Comparison of ENCODE assay signal across 27 cellular contexts in genomic region chr13:112140366-112140765, GRCh38.
DNase-seq lines count a peak whose midpoint lies in the region; ATAC-seq and TF ChIP-seq lines count a peak whose summit lies in the region.
"Had no signal": no experiment of that assay in that cellular context is flagged by ENCODE, and none has a peak within 500 bp of the region (broad histone marks: within the 10 kb centered on the region; RNA-seq: fewer than 3 reads in every experiment).

No MANE protein-coding gene starts in this region.

- no peak overlapping the region for H3K27ac Mint-ChIP-seq in MCF 10A (ENCODE audit: low read depth, unreplicated experiment)
- H3K27ac Mint-ChIP-seq in CD8-positive, alpha-beta T cell: no peak overlapping the region

- no peak overlapping the region for H3K4me2 ChIP-seq in mammary epithelial cell (ENCODE audit: insufficient read depth, low read depth, low read length)

- H3K4me1 ChIP-seq in mammary epithelial cell (ENCODE audit: insufficient read depth, low read length): no peaks in the 10 kb centered on the region
- no peaks in the 10 kb centered on the region for H3K4me1 ChIP-seq in upper lobe of right lung
- H3K4me1 ChIP-seq in CD8-positive, alpha-beta T cell (ENCODE audit: insufficient read depth, low read length): no peaks in the 10 kb centered on the region
- H3K4me1 ChIP-seq: BE2C had no signal

- peaks cover 9% of the 10 kb centered on the region for H3K36me3 Mint-ChIP-seq in MCF 10A (ENCODE audit: insufficient read depth, unreplicated experiment)
- H3K36me3 Mint-ChIP-seq in CD8-positive, alpha-beta T cell: no peaks in the 10 kb centered on the region
- H3K36me3 Mint-ChIP-seq: CD14-positive monocyte had no signal

- no peak overlapping the region for H2AFZ ChIP-seq in mammary epithelial cell (ENCODE audit: low read depth, low read length)

- H4K20me1 ChIP-seq in mammary epithelial cell (ENCODE audit: insufficient read depth, low read length): no peaks in the 10 kb centered on the region

- POLR2A ChIA-PET in MCF 10A (lab: Yijun Ruan, JAX): no interaction called here
- POLR2A ChIA-PET in CD8-positive, alpha-beta T cell (lab: Charles Lee): no interaction called here

- intact Hi-C loops in MCF 10A (cut with micrococcal nuclease): no loop called here
- intact Hi-C loops in mammary epithelial cell (cut with micrococcal nuclease): no loop called here
- intact Hi-C loops in upper lobe of right lung (cut with DNase I): no loop called here
- intact Hi-C loops in CD8-positive, alpha-beta T cell (cut with DNase I, micrococcal nuclease): no loop called here

- no peak overlapping the region for H3K4me3 Mint-ChIP-seq in MCF 10A (ENCODE audit: unreplicated experiment)
- no peak overlapping the region for H3K4me3 Mint-ChIP-seq in CD8-positive, alpha-beta T cell
- H3K4me3 Mint-ChIP-seq: CD14-positive monocyte had no signal

- H3K27me3 Mint-ChIP-seq in MCF 10A (ENCODE audit: insufficient read depth, unreplicated experiment): no peaks in the 10 kb centered on the region
- H3K27me3 Mint-ChIP-seq in CD8-positive, alpha-beta T cell (ENCODE audit: low read depth): peaks cover 9% of the 10 kb centered on the region

- H3K9me3 Mint-ChIP-seq in MCF 10A (ENCODE audit: unreplicated experiment): no peaks in the 10 kb centered on the region
- no peaks in the 10 kb centered on the region for H3K9me3 Mint-ChIP-seq in CD8-positive, alpha-beta T cell

- dilution Hi-C loops in mammary epithelial cell (cut with HindIII; ENCODE audit: low sequenced_read_pairs): no loop called here

- H3K79me2 ChIP-seq in mammary epithelial cell (ENCODE audit: insufficient read depth, low read length): no peaks in the 10 kb centered on the region

- WGBS in mammary epithelial cell (ENCODE audit: low coverage, missing lambda C conversion rate): 21% methylated on average over 7 of the region's 7 CpGs

- no peaks in the 10 kb centered on the region for H3K4me1 Mint-ChIP-seq in MCF 10A (ENCODE audit: insufficient read depth, unreplicated experiment)
- no peaks in the 10 kb centered on the region for H3K4me1 Mint-ChIP-seq in CD8-positive, alpha-beta T cell (ENCODE audit: low read depth)
- H3K4me1 Mint-ChIP-seq: CD14-positive monocyte had no signal

- H3K9ac ChIP-seq in mammary epithelial cell (ENCODE audit: insufficient read depth, low read length): no peak overlapping the region

- H3K27ac ChIP-seq in mammary epithelial cell (ENCODE audit: insufficient read depth, low read depth, low read length): no peak overlapping the region
- H3K27ac ChIP-seq in coronary artery: no peak overlapping the region
- no peak overlapping the region for H3K27ac ChIP-seq in upper lobe of right lung
- H3K27ac ChIP-seq in CD8-positive, alpha-beta T cell (ENCODE audit: low read depth, low read length): no peak overlapping the region
- H3K27ac ChIP-seq: RWPE1 had no signal

- H3K4me3 ChIP-seq in mammary epithelial cell (replicated peaks in 1 of 3; ENCODE audit: insufficient read depth in 1 of 3, low read depth in 2 of 3, low read length in 3 of 3): no peak overlapping the region
- no peak overlapping the region for H3K4me3 ChIP-seq in coronary artery
- H3K4me3 ChIP-seq in upper lobe of right lung: no peak overlapping the region
- H3K4me3 ChIP-seq in CD8-positive, alpha-beta T cell (ENCODE audit: low read depth, low read length): no peak overlapping the region

- H3K9me3 ChIP-seq in mammary epithelial cell (replicated peaks; ENCODE audit: insufficient read depth, low read length) (peaks cover 31% of the 10 kb centered on the region), upper lobe of right lung (no peaks in the 10 kb centered on the region)
- no peaks in the 10 kb centered on the region for H3K9me3 ChIP-seq in CD8-positive, alpha-beta T cell (ENCODE audit: low read length)
- H3K9me3 ChIP-seq: BE2C had no signal

- TF ChIP-seq CTCF in MCF 10A (IDR thresholded peaks at IDR 0.05; ENCODE audit: unreplicated experiment): no peak
- TF ChIP-seq CTCF in mammary epithelial cell (conservative IDR thresholded peaks at IDR 0.05 in 1 of 2, IDR thresholded peaks at IDR 0.05 in 1 of 2; ENCODE audit: extremely low read depth in 1 of 2, insufficient read depth in 1 of 2, low read depth in 1 of 2, low read length in 2 of 2): no peak
- no peak for TF ChIP-seq CTCF in coronary artery (IDR thresholded peaks at IDR 0.05)
- no peak for TF ChIP-seq CTCF in upper lobe of right lung (IDR thresholded peaks at IDR 0.05)
- TF ChIP-seq CTCF in CD8-positive, alpha-beta T cell (IDR thresholded peaks at IDR 0.05): no peak

- no peak for ATAC-seq in upper lobe of right lung
- ATAC-seq in HG03175 (IDR thresholded peaks at IDR 0.05; ENCODE audit: unreplicated experiment): no peak
- ATAC-seq in CD8-positive, alpha-beta T cell: no peak

- DNase-seq in MCF 10A (ENCODE audit: unreplicated experiment) (peak; percentile 21), mammary epithelial cell (no peak), coronary artery (ENCODE audit: low spot score) (peak; percentile 55), mesenteric fat pad (ENCODE audit: low spot score) (peak; percentile 83), upper lobe of right lung (peak; percentile 16), NCI-H345 (lab: John Stamatoyannopoulos, UW) (no peak)
- DNase-seq in CD8-positive, alpha-beta T cell: no peak
- DNase-seq: 8988T, ACHN, BE2C, Calu3, DMS153, DND-41, H7, IMR-90, KG1, NCI-H1048, NCI-H1417, NCI-H1694, NCI-H2081, NCI-H2227 treated with DMSO at 0.1 percent for 48 hours, NCI-H510A, NCI-H69, SHP77 treated with DMSO at 0.1 percent for 48 hours had no signal

- BruUV-seq in MCF 10A (replicated peaks; lab: Mats Ljungman, UMichigan): no TSS peak
- BruUV-seq in mammary epithelial cell (replicated peaks; lab: Mats Ljungman, UMichigan): no TSS peak

- CTCF ChIA-PET in MCF 10A (lab: Yijun Ruan, JAX) (interaction anchor here (0.6 kb wide), 2 partner anchors 18 to 237 kb away, joined by 3 read pairs; no protein-coding TSS in a partner anchor), mammary epithelial cell (lab: Charles Lee; ENCODE audit: low non-redundant PET) (no interaction called here)
- CTCF ChIA-PET in CD8-positive, alpha-beta T cell (lab: Charles Lee): no interaction called here

- H3K36me3 ChIP-seq in mammary epithelial cell (ENCODE audit: insufficient read depth, low read length) (no peaks in the 10 kb centered on the region), upper lobe of right lung (no peaks in the 10 kb centered on the region)
- H3K36me3 ChIP-seq in CD8-positive, alpha-beta T cell (ENCODE audit: insufficient read depth, low read length): no peaks in the 10 kb centered on the region
- H3K36me3 ChIP-seq: BE2C had no signal

- H3K27me3 ChIP-seq in mammary epithelial cell (ENCODE audit: insufficient read depth, low read length) (no peaks in the 10 kb centered on the region), upper lobe of right lung (peaks cover 6% of the 10 kb centered on the region)
- H3K27me3 ChIP-seq in CD8-positive, alpha-beta T cell (ENCODE audit: insufficient read depth, low read length): no peaks in the 10 kb centered on the region

- in situ Hi-C loops in mammary epithelial cell (cut with MboI; ENCODE audit: low sequenced_read_pairs in 2 of 2): no loop called here

Comparison
In these comparisons a context has a peak if more than half of its experiments do, and no peak if none do; other contexts are left out.
1. DNase-seq: peak in MCF 10A (single experiment), coronary artery (single experiment), mesenteric fat pad (single experiment) and upper lobe of right lung (single experiment); none in mammary epithelial cell (single experiment), CD8-positive, alpha-beta T cell (0 of 7) and NCI-H345 (single experiment).